ENCODE assay signal across 14 cellular contexts in the genomic region with DNA sequence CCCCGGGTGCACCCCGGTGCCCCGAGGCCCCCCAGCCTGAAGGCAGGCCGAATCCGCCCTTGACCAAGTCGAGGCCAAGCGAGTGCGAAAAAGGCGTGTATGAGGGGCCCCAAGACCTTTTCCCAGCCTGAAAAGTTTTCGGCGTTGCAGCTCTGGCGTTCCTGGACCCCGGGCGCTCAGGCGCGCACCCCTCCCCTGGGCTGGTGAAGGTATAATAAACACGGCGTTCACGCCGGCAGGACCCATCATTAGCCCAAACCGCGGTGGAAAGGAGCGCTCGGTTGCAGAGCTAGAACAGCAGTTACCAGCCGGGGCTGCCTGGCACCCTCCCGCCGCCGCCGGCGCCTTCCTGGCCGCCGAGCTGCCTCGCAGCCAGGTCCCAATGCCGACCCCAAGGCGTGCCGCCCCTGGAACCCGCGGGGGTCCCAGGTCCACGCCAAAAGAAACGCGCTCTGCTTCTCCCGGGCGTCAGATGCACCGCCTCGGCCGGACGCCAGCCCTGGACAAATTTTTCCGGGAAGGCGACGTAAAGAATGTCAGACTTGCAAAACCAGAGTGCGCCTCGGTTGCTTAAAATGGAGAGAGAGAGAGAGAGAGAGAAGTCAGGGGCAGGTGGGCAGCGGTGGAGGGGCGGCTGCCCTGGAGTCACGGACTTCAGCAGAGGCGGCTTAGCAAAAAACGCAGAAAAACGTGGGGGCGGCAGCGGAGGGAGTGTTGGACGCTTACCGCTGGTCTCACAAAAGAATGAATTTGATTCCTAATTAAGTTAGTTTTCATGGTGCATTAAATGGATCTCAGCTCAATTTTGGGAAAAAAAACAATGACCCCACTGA. TPM values are rescaled to one million over a fixed set of nuclear protein-coding genes. Genes with fewer than 3 reads are reported as not detected.
DNase-seq lines count a peak whose midpoint lies in the region; ATAC-seq and TF ChIP-seq lines count a peak whose summit lies in the region.
"Had no signal": no experiment of that assay in that cellular context is flagged by ENCODE, and none has a peak within 500 bp of the region (broad histone marks: within the 10 kb centered on the region; RNA-seq: fewer than 3 reads in every experiment).

No MANE protein-coding gene starts in this region.

- DNase-seq in GM23338 (ENCODE audit: low spot score) (no peak), adipocyte (ENCODE audit: low read depth) (peak; percentile 39), iris pigment epithelial cell (ENCODE audit: low read depth) (peak; percentile 56), smooth muscle cell (lab: John Stamatoyannopoulos, UW; ENCODE audit: unreplicated experiment) (no peak), GDM1 (lab: John Stamatoyannopoulos, UW) (no peak), left ventricle myocardium inferior (no peak)
- no peak for DNase-seq in activated T-helper 2 cell treated with anti-CD3 and anti-CD28 coated beads, Interferon-gamma antibody, Interleukin-2, Interleukin-4, amounts not matched to agents 10 μg/mL and 5 μg/mL and 100 μg/mL, durations not matched to agents 14 hours and 24 hours and 36 hours (ENCODE audit: low spot score)
- DNase-seq: heart right ventricle; NCI-H1092 treated with DMSO at 0.1 percent for 48 hours; stimulated activated CD4-positive, alpha-beta T cell treated with anti-CD3 and anti-CD28 coated beads, Interleukin-4, amount 100 ng/mL, for 24 hours; stimulated activated naive CD4-positive, alpha-beta T cell treated with Interleukin-2 at 50 U/mL for 16 hours had no signal

- H3K4me2 ChIP-seq in GM23338 (peak overlapping the region; percentile 62), smooth muscle cell (peak overlapping the region; percentile 89)

- H3K9me3 ChIP-seq in adipocyte (ENCODE audit: control insufficient read depth, low read length) (no peaks in the 10 kb centered on the region), smooth muscle cell (replicated peaks; ENCODE audit: low read depth) (no peaks in the 10 kb centered on the region), left ventricle myocardium inferior (replicated peaks) (no peaks in the 10 kb centered on the region)
- H3K9me3 ChIP-seq: heart right ventricle had no signal

- intact Hi-C loops in activated T-helper 2 cell treated with anti-CD3 and anti-CD28 coated beads, Interferon-gamma antibody, Interleukin-2, Interleukin-4, amounts not matched to agents 10 μg/mL and 5 μg/mL and 100 μg/mL, durations not matched to agents 14 hours and 24 hours and 36 hours (cut with micrococcal nuclease): no loop called here
- intact Hi-C loops in left ventricle myocardium inferior (cut with micrococcal nuclease): no loop called here

- no peak overlapping the region for H3K27ac ChIP-seq in GM23338 (ENCODE audit: low read depth)
- no peak overlapping the region for H3K27ac ChIP-seq in smooth muscle cell (ENCODE audit: low read depth)
- H3K27ac ChIP-seq in left ventricle myocardium inferior (replicated peaks): no peak overlapping the region
- H3K27ac ChIP-seq: heart right ventricle had no signal

- H3K4me3 ChIP-seq in GM23338 (peak overlapping the region; percentile 41; the same call in 1 of the 2 replicates), adipocyte (ENCODE audit: low read length) (no peak overlapping the region), smooth muscle cell (peak overlapping the region; percentile 49), left ventricle myocardium inferior (no peak overlapping the region)
- H3K4me3 ChIP-seq: heart right ventricle had no signal

- H3K79me2 ChIP-seq in GM23338 (replicated peaks; ENCODE audit: insufficient read depth) (no peaks in the 10 kb centered on the region), smooth muscle cell (ENCODE audit: low read depth) (no peaks in the 10 kb centered on the region)

- H2AFZ ChIP-seq in GM23338 (no peak overlapping the region), smooth muscle cell (ENCODE audit: low read depth) (peak overlapping the region; percentile 25)

- H3K9me2 ChIP-seq in GM23338 (ENCODE audit: insufficient read depth): no peaks in the 10 kb centered on the region

- TF ChIP-seq CTCF in GM23338 (conservative IDR thresholded peaks at IDR 0.05; ENCODE audit: low read depth in 2 of 2) (no peak), smooth muscle cell (IDR thresholded peaks at IDR 0.05; ENCODE audit: borderline replicate concordance, insufficient read depth, poor library complexity, severe bottlenecking) (no peak), left ventricle myocardium inferior (IDR thresholded peaks at IDR 0.05; ENCODE audit: borderline replicate concordance) (no peak)

- no peak overlapping the region for H3K27ac Mint-ChIP-seq in GM23338
- H3K27ac Mint-ChIP-seq in activated T-helper 2 cell treated with anti-CD3 and anti-CD28 coated beads, Interferon-gamma antibody, Interleukin-2, Interleukin-4, amounts not matched to agents 10 μg/mL and 5 μg/mL and 100 μg/mL, durations not matched to agents 14 hours and 24 hours and 36 hours: no peak overlapping the region
- H3K27ac Mint-ChIP-seq: progenitor cell of endocrine pancreas had no signal

- H3K27me3 ChIP-seq in GM23338 (ENCODE audit: insufficient read depth) (peaks cover 100% of the 10 kb centered on the region), adipocyte (replicated peaks; ENCODE audit: control insufficient read depth, insufficient read depth, low read length) (peaks cover 88% of the 10 kb centered on the region), smooth muscle cell (ENCODE audit: low read depth) (peaks cover 100% of the 10 kb centered on the region), left ventricle myocardium inferior (ENCODE audit: low read depth) (peaks cover 100% of the 10 kb centered on the region)

- H3F3A ChIP-seq in GM23338 (replicated peaks; ENCODE audit: low read depth) (peaks cover 28% of the 10 kb centered on the region), smooth muscle cell (ENCODE audit: low read depth) (peaks cover 6% of the 10 kb centered on the region)

- WGBS in smooth muscle cell (ENCODE audit: low lambda C conversion rate): 4% methylated on average over 58 of the region's 62 CpGs

- H3K9me3 Mint-ChIP-seq in GM23338: peaks cover 3% of the 10 kb centered on the region; the same call in 2 of the 3 replicates
- no peaks in the 10 kb centered on the region for H3K9me3 Mint-ChIP-seq in activated T-helper 2 cell treated with anti-CD3 and anti-CD28 coated beads, Interferon-gamma antibody, Interleukin-2, Interleukin-4, amounts not matched to agents 10 μg/mL and 5 μg/mL and 100 μg/mL, durations not matched to agents 14 hours and 24 hours and 36 hours

- H3K36me3 Mint-ChIP-seq in GM23338 (ENCODE audit: low read depth): no peaks in the 10 kb centered on the region
- no peaks in the 10 kb centered on the region for H3K36me3 Mint-ChIP-seq in activated T-helper 2 cell treated with anti-CD3 and anti-CD28 coated beads, Interferon-gamma antibody, Interleukin-2, Interleukin-4, amounts not matched to agents 10 μg/mL and 5 μg/mL and 100 μg/mL, durations not matched to agents 14 hours and 24 hours and 36 hours (ENCODE audit: low read depth)
- H3K36me3 Mint-ChIP-seq: CD14-positive monocyte had no signal

- H3K9ac ChIP-seq in adipocyte (ENCODE audit: low read length): no peak overlapping the region
- H3K9ac ChIP-seq in smooth muscle cell (ENCODE audit: low read depth): no peak overlapping the region

- ATAC-seq in GM23338: 0 out of 3 replicates have a peak, but pooled peaks have one; percentile 1
- ATAC-seq: heart right ventricle had no signal

- H4K20me1 ChIP-seq in GM23338 (replicated peaks; ENCODE audit: insufficient read depth): peaks cover 29% of the 10 kb centered on the region
- H4K20me1 ChIP-seq in smooth muscle cell (ENCODE audit: low read depth): peaks cover 3% of the 10 kb centered on the region

- H3K4me3 Mint-ChIP-seq in GM23338: peak overlapping the region; percentile 32; the same call in 2 of the 3 replicates
- H3K4me3 Mint-ChIP-seq in activated T-helper 2 cell treated with anti-CD3 and anti-CD28 coated beads, Interferon-gamma antibody, Interleukin-2, Interleukin-4, amounts not matched to agents 10 μg/mL and 5 μg/mL and 100 μg/mL, durations not matched to agents 14 hours and 24 hours and 36 hours (ENCODE audit: low read depth): no peak overlapping the region

- peaks cover 55% of the 10 kb centered on the region for H3K4me1 ChIP-seq in GM23338 (ENCODE audit: insufficient read depth)
- peaks cover 8% of the 10 kb centered on the region for H3K4me1 ChIP-seq in adipocyte (ENCODE audit: control insufficient read depth, insufficient read depth, low read length)
- H3K4me1 ChIP-seq in smooth muscle cell (ENCODE audit: low read depth): peaks cover 54% of the 10 kb centered on the region
- H3K4me1 ChIP-seq in left ventricle myocardium inferior: peaks cover 33% of the 10 kb centered on the region

- H3K4me1 Mint-ChIP-seq in GM23338: peaks cover 46% of the 10 kb centered on the region
- no peaks in the 10 kb centered on the region for H3K4me1 Mint-ChIP-seq in activated T-helper 2 cell treated with anti-CD3 and anti-CD28 coated beads, Interferon-gamma antibody, Interleukin-2, Interleukin-4, amounts not matched to agents 10 μg/mL and 5 μg/mL and 100 μg/mL, durations not matched to agents 14 hours and 24 hours and 36 hours (ENCODE audit: low read depth)
- H3K4me1 Mint-ChIP-seq: CD14-positive monocyte had no signal

- H3K36me3 ChIP-seq in GM23338 (ENCODE audit: insufficient read depth) (no peaks in the 10 kb centered on the region), adipocyte (ENCODE audit: control insufficient read depth, insufficient read depth, low read length, severe bottlenecking) (no peaks in the 10 kb centered on the region), smooth muscle cell (ENCODE audit: low read depth) (no peaks in the 10 kb centered on the region), left ventricle myocardium inferior (no peaks in the 10 kb centered on the region)
- H3K36me3 ChIP-seq: heart right ventricle had no signal

- peaks cover 99% of the 10 kb centered on the region for H3K27me3 Mint-ChIP-seq in GM23338 (ENCODE audit: insufficient read depth, low read depth, poor library complexity)
- H3K27me3 Mint-ChIP-seq in activated T-helper 2 cell treated with anti-CD3 and anti-CD28 coated beads, Interferon-gamma antibody, Interleukin-2, Interleukin-4, amounts not matched to agents 10 μg/mL and 5 μg/mL and 100 μg/mL, durations not matched to agents 14 hours and 24 hours and 36 hours (ENCODE audit: low read depth): peaks cover 81% of the 10 kb centered on the region

RNA-seq across cellular contexts. Expression of a gene that starts 11.4 kb away (rescaled TPM):
- total RNA-seq in GM23338 (2014; rRNA removed; shearing (Covaris generic)): 0.10 TPM in 1 of 2 replicates, not detected in the other
- polyA plus RNA-seq in GM23338 (2016; fragmentation: Nextera tagmentation; extraction: Ambion mirVana): 0.15 TPM in 1 of 2 replicates, not detected in the other
- 15.6 and 24.7 TPM in 2 replicates for total RNA-seq in smooth muscle cell
- 30.5 and 31.5 TPM in 2 replicates for polyA plus RNA-seq in smooth muscle cell
- total RNA-seq in activated T-helper 2 cell treated with anti-CD3 and anti-CD28 coated beads, Interferon-gamma antibody, Interleukin-2, Interleukin-4, amounts not matched to agents 10 μg/mL and 5 μg/mL and 100 μg/mL, durations not matched to agents 14 hours and 24 hours and 36 hours: not detected in 2 replicates
- 0.33 TPM for total RNA-seq in left ventricle myocardium inferior
- total RNA-seq: G401, progenitor cell of endocrine pancreas had no signal
- polyA plus RNA-seq: CD14-positive monocyte had no signal

RNA-seq across cellular contexts. Expression of a gene that starts 56.2 kb away (rescaled TPM):
- 8.1 and 12.6 TPM in 2 replicates for total RNA-seq in GM23338 (2014; rRNA removed; shearing (Covaris generic))
- 7.2 and 9.7 TPM in 2 replicates for polyA plus RNA-seq in GM23338 (2016; fragmentation: Nextera tagmentation; extraction: Ambion mirVana)
- total RNA-seq in smooth muscle cell: 14.7 and 23.0 TPM in 2 replicates
- 13.3 and 16.5 TPM in 2 replicates for polyA plus RNA-seq in smooth muscle cell
- 21.9 and 22.8 TPM in 2 replicates for total RNA-seq in activated T-helper 2 cell treated with anti-CD3 and anti-CD28 coated beads, Interferon-gamma antibody, Interleukin-2, Interleukin-4, amounts not matched to agents 10 μg/mL and 5 μg/mL and 100 μg/mL, durations not matched to agents 14 hours and 24 hours and 36 hours
- 10.2 TPM for total RNA-seq in left ventricle myocardium inferior

Comparison
In these comparisons a context has a peak if more than half of its experiments do, and no peak if none do; other contexts are left out.
1. DNase-seq: peak in adipocyte (single experiment) and iris pigment epithelial cell (single experiment); none in GM23338 (single experiment), smooth muscle cell (single experiment), activated T-helper 2 cell treated with anti-CD3 and anti-CD28 coated beads, Interferon-gamma antibody, Interleukin-2, Interleukin-4, amounts not matched to agents 10 μg/mL and 5 μg/mL and 100 μg/mL, durations not matched to agents 14 hours and 24 hours and 36 hours (single experiment), GDM1 (single experiment) and left ventricle myocardium inferior (single experiment).
2. H3K4me3 ChIP-seq: peak in GM23338 (single experiment) and smooth muscle cell (single experiment); none in adipocyte (single experiment) and left ventricle myocardium inferior (single experiment).
3. RNA of a gene that starts 11.4 kb away (total RNA-seq): 15.6 to 24.7 TPM in smooth muscle cell; 0.33 TPM in left ventricle myocardium inferior (single experiment), 0.10 TPM in GM23338 and not detected in activated T-helper 2 cell treated with anti-CD3 and anti-CD28 coated beads, Interferon-gamma antibody, Interleukin-2, Interleukin-4, amounts not matched to agents 10 μg/mL and 5 μg/mL and 100 μg/mL, durations not matched to agents 14 hours and 24 hours and 36 hours; every median in the first group is over 10 times any median in the second.